Comparison of ENCODE assay signal across 7 cellular contexts in genomic region chr16:10918294-10919002, GRCh38. TPM values are rescaled to one million over a fixed set of nuclear protein-coding genes. Genes with fewer than 3 reads are reported as not detected.
DNase-seq lines count a peak whose midpoint lies in the region; ATAC-seq and TF ChIP-seq lines count a peak whose summit lies in the region.

No MANE protein-coding gene starts in this region.

- peaks cover 3% of the 10 kb centered on the region for H3F3A ChIP-seq in MM.1S (ENCODE audit: insufficient read depth, low read length)

- no peaks in the 10 kb centered on the region for H4K20me1 ChIP-seq in MM.1S (ENCODE audit: insufficient read depth, low read length)
- peaks cover 3% of the 10 kb centered on the region for H4K20me1 ChIP-seq in osteoblast (ENCODE audit: insufficient read depth, low read length)

- peak; percentile 56 for ATAC-seq in GM18505 (IDR thresholded peaks at IDR 0.05; ENCODE audit: unreplicated experiment)

- H3K4me2 ChIP-seq in MM.1S (ENCODE audit: low read depth, low read length) = no peak overlapping the region
- no peak overlapping the region for H3K4me2 ChIP-seq in osteoblast (ENCODE audit: insufficient read depth, low read length)

- H3K27me3 ChIP-seq in MM.1S (replicated peaks; ENCODE audit: insufficient read depth, low read length) (no peaks in the 10 kb centered on the region), osteoblast (ENCODE audit: insufficient read depth, low read length) (no peaks in the 10 kb centered on the region), testis (no peaks in the 10 kb centered on the region)

- TF ChIP-seq POLR2A in GM18505 (IDR thresholded peaks at IDR 0.05; ENCODE audit: borderline replicate concordance, extremely low read depth, insufficient read depth, insufficient read length) (peak; percentile 43), testis (IDR thresholded peaks at IDR 0.05) (no peak)

- H3K4me3 ChIP-seq in MM.1S (ENCODE audit: low read length) (no peak overlapping the region), osteoblast (ENCODE audit: insufficient read depth, low read length) (no peak overlapping the region), testis (no peak overlapping the region)

- peak; percentile 85 for DNase-seq in MM.1S
- DNase-seq in SHP77 treated with DMSO at 0.1 percent for 48 hours (lab: John Stamatoyannopoulos, UW) = peak; percentile 85
- DNase-seq in activated effector memory CD4-positive, alpha-beta T cell treated with anti-CD3 and anti-CD28 coated beads, Interleukin-2, amount 50 U/mL, for 16 hours = peak; percentile 93
- peak; percentile 85 for DNase-seq in globus pallidus (ENCODE audit: low spot score)
- DNase-seq in osteoblast (ENCODE audit: insufficient read length, low spot score, missing footprints) = peak; percentile 97
- peak; percentile 98 for DNase-seq in testis

- WGBS in testis, 2 donors = 39 to 41% methylated on average over 13 to 21 of the region's 21 CpGs

- H3K4me1 ChIP-seq in MM.1S (ENCODE audit: low read length) (no peaks in the 10 kb centered on the region), osteoblast (ENCODE audit: insufficient read depth, low read length) (peaks cover 12% of the 10 kb centered on the region), testis (peaks cover 20% of the 10 kb centered on the region)

- H3K9me2 ChIP-seq in MM.1S (replicated peaks; ENCODE audit: insufficient read depth, low read length) = no peaks in the 10 kb centered on the region

- no peaks in the 10 kb centered on the region; the same call in 1 of the 2 replicates for H3K36me3 ChIP-seq in MM.1S (replicated peaks; ENCODE audit: insufficient read depth, low read length)
- no peaks in the 10 kb centered on the region for H3K36me3 ChIP-seq in osteoblast (ENCODE audit: insufficient read depth, low read length)
- H3K36me3 ChIP-seq in testis (ENCODE audit: low read depth, missing control alignments) = no peaks in the 10 kb centered on the region

- H3K9me3 ChIP-seq in MM.1S (replicated peaks; ENCODE audit: insufficient read depth, low read length) (no peaks in the 10 kb centered on the region), osteoblast (ENCODE audit: low read depth, low read length) (no peaks in the 10 kb centered on the region), testis (no peaks in the 10 kb centered on the region)

- H3K27ac ChIP-seq in MM.1S (ENCODE audit: low read length) (no peak overlapping the region), osteoblast (ENCODE audit: low read depth, low read length) (no peak overlapping the region), testis (peak overlapping the region in 1 of 2 donors; percentile 2)

- intact Hi-C loops in testis (cut with DNase I; ENCODE audit: low total_unique reads) = no loop called here

- H3K9ac ChIP-seq in MM.1S (ENCODE audit: low read length) = no peak overlapping the region

- no peaks in the 10 kb centered on the region for H3K79me2 ChIP-seq in MM.1S (ENCODE audit: low read length)
- H3K79me2 ChIP-seq in osteoblast (ENCODE audit: insufficient read depth, low read length) = no peaks in the 10 kb centered on the region

- no peak overlapping the region for H2AFZ ChIP-seq in MM.1S (ENCODE audit: low read length)
- H2AFZ ChIP-seq in osteoblast (ENCODE audit: low read length) = no peak overlapping the region

- TF ChIP-seq CTCF in MM.1S (IDR thresholded peaks at IDR 0.05; ENCODE audit: low read length) = peak; percentile 96
- TF ChIP-seq CTCF in osteoblast (IDR thresholded peaks at IDR 0.05; ENCODE audit: extremely low read depth, low read depth, low read length) = peak; percentile 99
- peak; percentile 87 to 96 (median 92) for TF ChIP-seq CTCF in testis (IDR thresholded peaks at IDR 0.05)

RNA-seq across cellular contexts. Expression of gene DEXI, which starts 23.8 kb away (rescaled TPM):
- 32.7 and 34.0 TPM in 2 replicates for total RNA-seq in osteoblast
- total RNA-seq in testis = 10 to 100 TPM; 39.0 to 57.4 TPM
- polyA plus RNA-seq in testis (ENCODE audit: insufficient read depth, low read depth, low replicate concordance) = 30.0 TPM

RNA-seq across cellular contexts. Expression of gene CLEC16A, which starts 25.9 kb away (rescaled TPM):
- total RNA-seq in osteoblast (18.9 and 25.7 TPM in 2 replicates), testis (100 to 1,000 TPM in 1 of 2 donors, 10 to 100 TPM in 1; 93.9 to 122 TPM)
- polyA plus RNA-seq in testis (ENCODE audit: insufficient read depth, low read depth, low replicate concordance) = 126 TPM

RNA-seq across cellular contexts. Expression of gene CIITA, which starts 41.4 kb away (rescaled TPM):
- total RNA-seq in osteoblast (2.5 and 2.7 TPM in 2 replicates), testis (10 to 100 TPM in 1 of 2 donors, 1 to 10 TPM in 1; 6.3 to 16.0 TPM)
- polyA plus RNA-seq in testis (ENCODE audit: insufficient read depth, low read depth, low replicate concordance) = 9.5 TPM
